Comparison of ENCODE assay signal across 17 cellular contexts in genomic region chr1:227893696-227894305, GRCh38. TPM values are rescaled to one million over a fixed set of nuclear protein-coding genes. Genes with fewer than 3 reads are reported as not detected.
DNase-seq lines count a peak whose midpoint lies in the region; ATAC-seq and TF ChIP-seq lines count a peak whose summit lies in the region.
"Had no signal": no experiment of that assay in that cellular context is flagged by ENCODE, and none has a peak within 500 bp of the region (broad histone marks: within the 10 kb centered on the region; RNA-seq: fewer than 3 reads in every experiment).

No MANE protein-coding gene starts in this region.

- ATAC-seq in sciatic nerve (no peak), HG03097 (IDR thresholded peaks at IDR 0.05; ENCODE audit: low FRiP score, unreplicated experiment) (no peak), HG03432 (IDR thresholded peaks at IDR 0.05; ENCODE audit: unreplicated experiment) (no peak), HG03159 (IDR thresholded peaks at IDR 0.05; ENCODE audit: unreplicated experiment) (no peak)
- ATAC-seq: left lobe of liver had no signal

- no peaks in the 10 kb centered on the region for H3K9me3 ChIP-seq in WERI-Rb-1 (ENCODE audit: severe bottlenecking)

- no peaks in the 10 kb centered on the region for H3K36me3 ChIP-seq in WERI-Rb-1

- no peak overlapping the region for H3K27ac ChIP-seq in WERI-Rb-1

- DNase-seq in activated naive CD4-positive, alpha-beta T cell treated with anti-CD3 and anti-CD28 coated beads, Interleukin-2, amount 50 U/mL, for 16 hours: peak; percentile 3
- no peak for DNase-seq in activated naive CD4-positive, alpha-beta T cell treated with Interleukin-2 at 50 U/mL for 16 hours
- DNase-seq in WERI-Rb-1: peak; percentile 0
- peak; percentile 73 for DNase-seq in islet precursor cell
- peak; percentile 44 for DNase-seq in sciatic nerve (ENCODE audit: low spot score)
- DNase-seq: cerebellar nuclear complex, EL, MV-4-11, naive B cell, NCI-H774, retina, RPMI8226, substantia nigra had no signal

- TF ChIP-seq CTCF in WERI-Rb-1 (IDR thresholded peaks at IDR 0.05; ENCODE audit: low read depth, low read length): no peak

- intact Hi-C loops in sciatic nerve (cut with DNase I): no loop called here

- H3K4me3 ChIP-seq in WERI-Rb-1 (ENCODE audit: low read depth, low read length): no peak overlapping the region

- no peaks in the 10 kb centered on the region for H3K27me3 ChIP-seq in WERI-Rb-1 (ENCODE audit: insufficient read depth, low read depth, severe bottlenecking)

RNA-seq across cellular contexts. Expression of gene WNT9A, which starts 53.9 kb away (rescaled TPM):
- total RNA-seq in sciatic nerve: 11.4 TPM
